21 cellular contexts compared by ENCODE assay signal in genomic region chr17:42853968-42854790, GRCh38. TPM values are rescaled to one million over a fixed set of nuclear protein-coding genes. Genes with fewer than 3 reads are reported as not detected.
DNase-seq lines count a peak whose midpoint lies in the region; ATAC-seq and TF ChIP-seq lines count a peak whose summit lies in the region.
"Had no signal": no experiment of that assay in that cellular context is flagged by ENCODE, and none has a peak within 500 bp of the region (broad histone marks: within the 10 kb centered on the region; RNA-seq: fewer than 3 reads in every experiment).

No MANE protein-coding gene starts in this region.

- intact Hi-C loops in heart left ventricle (cut with DNase I) (no loop called here), left cardiac atrium (cut with DNase I) (no loop called here), posterior vena cava (cut with DNase I) (no loop called here), uterus (cut with DNase I; ENCODE audit: low total_unique reads) (no loop called here)
- intact Hi-C loops in CD4-positive, alpha-beta T cell (cut with DNase I, micrococcal nuclease): no loop called here

- H3K27ac Mint-ChIP-seq in CD4-positive, alpha-beta T cell: no peak overlapping the region
- H3K27ac Mint-ChIP-seq: activated CD4-positive, alpha-beta T cell treated with anti-CD3 and anti-CD28 coated beads, Interleukin-2, amount 10 ng/mL, durations not matched to agents 7 days and 5 days; activated naive CD4-positive, alpha-beta T cell treated with anti-CD3 and anti-CD28 coated beads for 36 hours; dendritic cell treated with granulocyte-macrophage colony-stimulating factor and Interleukin-4, amounts not matched to agents 40 ng/mL and 50 ng/mL, for 4 days; neural progenitor cell had no signal

- no peaks in the 10 kb centered on the region for H3K9me3 Mint-ChIP-seq in CD4-positive, alpha-beta T cell
- H3K9me3 Mint-ChIP-seq: activated CD4-positive, alpha-beta T cell treated with anti-CD3 and anti-CD28 coated beads, Interleukin-2, amount 10 ng/mL, durations not matched to agents 7 days and 5 days; activated naive CD4-positive, alpha-beta T cell treated with anti-CD3 and anti-CD28 coated beads for 36 hours; dendritic cell treated with granulocyte-macrophage colony-stimulating factor and Interleukin-4, amounts not matched to agents 40 ng/mL and 50 ng/mL, for 4 days; neural progenitor cell had no signal

- peak in 1 of 5 donors; percentile 34 for DNase-seq in heart left ventricle
- DNase-seq in left cardiac atrium: no peak
- DNase-seq in posterior vena cava (ENCODE audit: low spot score): peak; percentile 59
- no peak for DNase-seq in uterus
- DNase-seq in NCI-H2107 treated with DMSO at 0.1 percent for 48 hours (lab: John Stamatoyannopoulos, UW; ENCODE audit: unreplicated experiment): no peak
- no peak for DNase-seq in CD4-positive, alpha-beta T cell
- DNase-seq: activated CD4-positive, alpha-beta T cell treated with anti-CD3 and anti-CD28 coated beads, Interleukin-2, amount 10 ng/mL, durations not matched to agents 7 days and 5 days; activated naive CD4-positive, alpha-beta T cell treated with anti-CD3 and anti-CD28 coated beads for 36 hours; activated T-cell treated with anti-CD3 and anti-CD28 coated beads for 4 hours; DMS79 treated with DMSO at 0.1 percent for 48 hours; glutamatergic neuron; NCI-H1436; NCI-H2227 treated with DMSO at 0.1 percent for 48 hours; thyroid gland had no signal

- H3K27ac ChIP-seq in heart left ventricle (peak overlapping the region in 2 of 12 donors; percentile 77 to 85), uterus (peak overlapping the region; percentile 77 to 79)
- H3K27ac ChIP-seq in CD4-positive, alpha-beta T cell (ENCODE audit: low read depth, low read length): no peak overlapping the region
- H3K27ac ChIP-seq: neural progenitor cell, RWPE1 had no signal

- H3K36me3 ChIP-seq in heart left ventricle: no peaks in the 10 kb centered on the region
- no peaks in the 10 kb centered on the region for H3K36me3 ChIP-seq in uterus
- H3K36me3 ChIP-seq: neural progenitor cell, thyroid gland had no signal

- H3K27me3 Mint-ChIP-seq in CD4-positive, alpha-beta T cell: no peaks in the 10 kb centered on the region
- H3K27me3 Mint-ChIP-seq: activated CD4-positive, alpha-beta T cell treated with anti-CD3 and anti-CD28 coated beads, Interleukin-2, amount 10 ng/mL, durations not matched to agents 7 days and 5 days had no signal

- no peaks in the 10 kb centered on the region for H3K4me1 Mint-ChIP-seq in CD4-positive, alpha-beta T cell (ENCODE audit: low read depth)
- H3K4me1 Mint-ChIP-seq: activated CD4-positive, alpha-beta T cell treated with anti-CD3 and anti-CD28 coated beads, Interleukin-2, amount 10 ng/mL, durations not matched to agents 7 days and 5 days; neural progenitor cell had no signal

- TF ChIP-seq POLR2A in heart left ventricle (IDR thresholded peaks at IDR 0.05) (no peak), uterus (IDR thresholded peaks at IDR 0.05) (no peak)

- 79 to 82% (median 82%) methylated on average over 13 to 15 of the region's 15 CpGs for WGBS in heart left ventricle, 4 donors

- H3K27me3 ChIP-seq in heart left ventricle (peaks cover 0 to 4% (median 0%) of the 10 kb centered on the region in 9 donors), uterus (no peaks in the 10 kb centered on the region)
- no peaks in the 10 kb centered on the region for H3K27me3 ChIP-seq in CD4-positive, alpha-beta T cell (ENCODE audit: control insufficient read depth, insufficient read depth, low read length)
- H3K27me3 ChIP-seq: neural progenitor cell, thyroid gland had no signal

- H3K4me3 Mint-ChIP-seq in CD4-positive, alpha-beta T cell: no peak overlapping the region
- H3K4me3 Mint-ChIP-seq: activated CD4-positive, alpha-beta T cell treated with anti-CD3 and anti-CD28 coated beads, Interleukin-2, amount 10 ng/mL, durations not matched to agents 7 days and 5 days; activated naive CD4-positive, alpha-beta T cell treated with anti-CD3 and anti-CD28 coated beads for 36 hours; CD14-positive monocyte; dendritic cell treated with granulocyte-macrophage colony-stimulating factor and Interleukin-4, amounts not matched to agents 40 ng/mL and 50 ng/mL, for 4 days; neural progenitor cell had no signal

- H3K9me3 ChIP-seq in heart left ventricle: no peaks in the 10 kb centered on the region
- H3K9me3 ChIP-seq in uterus: no peaks in the 10 kb centered on the region
- no peaks in the 10 kb centered on the region for H3K9me3 ChIP-seq in CD4-positive, alpha-beta T cell (ENCODE audit: control insufficient read depth, low read length)
- H3K9me3 ChIP-seq: thyroid gland had no signal

- TF ChIP-seq CTCF in heart left ventricle (IDR thresholded peaks at IDR 0.05) (no peak), uterus (IDR thresholded peaks at IDR 0.05) (no peak)
- TF ChIP-seq CTCF in CD4-positive, alpha-beta T cell (IDR thresholded peaks at IDR 0.05): no peak

- POLR2A ChIA-PET in CD4-positive, alpha-beta T cell (lab: Charles Lee): no interaction called here

- H3K4me1 ChIP-seq in heart left ventricle (peaks cover 0 to 30% (median 7%) of the 10 kb centered on the region in 12 donors), uterus (no peaks in the 10 kb centered on the region)
- H3K4me1 ChIP-seq: neural progenitor cell had no signal

- no peaks in the 10 kb centered on the region for H3K36me3 Mint-ChIP-seq in CD4-positive, alpha-beta T cell (ENCODE audit: low read depth)
- H3K36me3 Mint-ChIP-seq: CD14-positive monocyte had no signal

- CTCF ChIA-PET in CD4-positive, alpha-beta T cell (lab: Charles Lee): no interaction called here

- H3K4me3 ChIP-seq in heart left ventricle (peak overlapping the region in 9 of 12 donors; percentile 0 to 56 (median 39)), uterus (peak overlapping the region; percentile 19 to 31)
- H3K4me3 ChIP-seq: neural progenitor cell, thyroid gland had no signal

- no peak for ATAC-seq in heart left ventricle
- ATAC-seq in left cardiac atrium: no peak
- ATAC-seq in CD4-positive, alpha-beta T cell (ENCODE audit: poor library complexity): no peak

RNA-seq across cellular contexts. Expression of gene AOC3, which starts 3.2 kb away (rescaled TPM):
- 10 to 100 TPM in 4 of 9 donors, 1 to 10 TPM in 5; 3.9 to 55.4 (median 9.2) TPM for total RNA-seq in heart left ventricle
- 10 to 100 TPM; 10.2 to 11.8 TPM for polyA plus RNA-seq in heart left ventricle
- total RNA-seq in left cardiac atrium: 10 to 100 TPM; 56.6 to 96.4 TPM
- total RNA-seq in posterior vena cava: 100 to 1,000 TPM; 223 to 342 TPM
- 10 to 100 TPM; 11.8 to 86.2 (median 15.5) TPM for total RNA-seq in uterus
- 1 to 10 TPM in 1 of 2 experiments, under 1 TPM in 1; 0.78 to 1.0 TPM for total RNA-seq in CD4-positive, alpha-beta T cell
- total RNA-seq: epithelial cell of proximal tubule had no signal
- polyA plus RNA-seq: CD14-positive monocyte had no signal

RNA-seq across cellular contexts. Expression of gene AOC2, which starts 9.8 kb away (rescaled TPM):
- total RNA-seq in heart left ventricle (under 1 TPM; 0.21 to 0.88 (median 0.44) TPM), left cardiac atrium (1 to 10 TPM; 1.6 to 3.8 TPM), posterior vena cava (under 1 TPM; 0.86 to 0.88 TPM), uterus (1 to 10 TPM in 3 of 4 donors, not detected in 1; 1.3 to 5.3 (median 3.0) TPM)
- polyA plus RNA-seq in heart left ventricle: under 1 TPM; 0.23 to 0.50 TPM
- 1 to 10 TPM; 2.5 to 2.9 TPM for total RNA-seq in CD4-positive, alpha-beta T cell
- total RNA-seq: epithelial cell of proximal tubule had no signal

RNA-seq across cellular contexts. Expression of gene PSME3, which starts 21.0 kb away (rescaled TPM):
- total RNA-seq in heart left ventricle (100 to 1,000 TPM in 1 of 9 donors, 10 to 100 TPM in 8; 59.7 to 105 (median 67.7) TPM), left cardiac atrium (10 to 100 TPM; 67.8 to 83.3 TPM), posterior vena cava (10 to 100 TPM; 68.2 to 80.6 TPM), uterus (10 to 100 TPM in 3 of 4 donors, 1 to 10 TPM in 1; 9.7 to 74.3 (median 46.0) TPM)
- 100 to 1,000 TPM in 1 of 2 donors, 10 to 100 TPM in 1; 47.4 to 157 TPM for polyA plus RNA-seq in heart left ventricle
- 10 to 100 TPM; 62.1 to 62.5 TPM for total RNA-seq in CD4-positive, alpha-beta T cell

RNA-seq across cellular contexts. Expression of gene BECN1, which starts 30.1 kb away (rescaled TPM):
- total RNA-seq in heart left ventricle (10 to 100 TPM; 70.8 to 94.9 (median 79.8) TPM), left cardiac atrium (10 to 100 TPM; 63.5 to 72.5 TPM), posterior vena cava (10 to 100 TPM; 78.6 to 88.3 TPM), uterus (100 to 1,000 TPM in 1 of 4 donors, 10 to 100 TPM in 3; 42.6 to 108 (median 72.6) TPM)
- 10 to 100 TPM; 29.9 to 91.9 TPM for polyA plus RNA-seq in heart left ventricle
- total RNA-seq in CD4-positive, alpha-beta T cell: 100 to 1,000 TPM; 130 to 138 TPM

RNA-seq across cellular contexts. Expression of gene G6PC1, which starts 46.4 kb away (rescaled TPM):
- total RNA-seq in heart left ventricle (not detected), left cardiac atrium (not detected), posterior vena cava (not detected), uterus (not detected)
- not detected for polyA plus RNA-seq in heart left ventricle
- total RNA-seq in CD4-positive, alpha-beta T cell: not detected
- total RNA-seq: activated CD4-positive, alpha-beta T cell treated with anti-CD3 and anti-CD28 coated beads, Interleukin-2, amount 10 ng/mL, durations not matched to agents 7 days and 5 days; activated naive CD4-positive, alpha-beta T cell treated with anti-CD3 and anti-CD28 coated beads for 36 hours; epithelial cell of proximal tubule; H4; LHCN-M2; thyroid gland had no signal
- polyA plus RNA-seq: CD14-positive monocyte had no signal
